ENCODE assay signal across 1 cellular context in genomic region chr1:230151924-230152468, GRCh38.
A peak's percentile ranks its signal among the peaks of the same experiment; 100 is the strongest.
TF ChIP-seq lines count a peak whose summit lies in the region.

No MANE protein-coding gene starts in this region.

TF ChIP-seq in K562, 482 proteins besides CTCF, POLR2A, EP300 and RAD21 (continued from another document):
- no peak for TF ChIP-seq THAP12 (CRISPR knock-in tag; IDR thresholded peaks at IDR 0.05)
- no peak for TF ChIP-seq CC2D1A (IDR thresholded peaks at IDR 0.05)
- peak; percentile 97 for TF ChIP-seq MECOM (CRISPR knock-in tag; IDR thresholded peaks at IDR 0.05)
- TF ChIP-seq POLR2AphosphoS5 (IDR thresholded peaks at IDR 0.05; ENCODE audit: control insufficient read depth, insufficient read depth, low read depth, low read length) = no peak
- TF ChIP-seq STAT5B (CRISPR knock-in tag; IDR thresholded peaks at IDR 0.05) = peak; percentile 79
- TF ChIP-seq CHCHD3 (CRISPR knock-in tag; IDR thresholded peaks at IDR 0.05) = no peak
- no peak for TF ChIP-seq ZNF282 (CRISPR knock-in tag; IDR thresholded peaks at IDR 0.05)
- TF ChIP-seq CXXC5 (CRISPR knock-in tag; IDR thresholded peaks at IDR 0.05) = peak; percentile 97
- TF ChIP-seq ZNF175 (CRISPR knock-in tag; IDR thresholded peaks at IDR 0.05; ENCODE audit: low read depth) = peak; percentile 98
- TF ChIP-seq ZNF609 (CRISPR knock-in tag; IDR thresholded peaks at IDR 0.05; ENCODE audit: borderline replicate concordance) = no peak
- no peak for TF ChIP-seq ZZZ3 (IDR thresholded peaks at IDR 0.05)
- peak in 1 of 3 experiments; percentile 48 for TF ChIP-seq YY1 (IDR thresholded peaks at IDR 0.05; ENCODE audit: borderline replicate concordance in 1 of 3, control insufficient read depth in 1 of 3, extremely low read depth in 1 of 3, insufficient read depth in 3 of 3, insufficient read length in 1 of 3, insufficient replicate concordance in 2 of 3, low read depth in 1 of 3, low read length in 2 of 3)
- TF ChIP-seq TRIM28 (IDR thresholded peaks at IDR 0.05) = no peak
- TF ChIP-seq PBX2 (CRISPR knock-in tag; IDR thresholded peaks at IDR 0.05; ENCODE audit: low read depth) = no peak
- peak; percentile 65 for TF ChIP-seq PBX2 (tag; conservative IDR thresholded peaks at IDR 0.05; ENCODE audit: low read depth)
- TF ChIP-seq RNF219 (CRISPR knock-in tag; IDR thresholded peaks at IDR 0.05) = peak; percentile 91
- no peak for TF ChIP-seq ZNF280A (IDR thresholded peaks at IDR 0.05; ENCODE audit: low read depth, partially characterized antibody)
- no peak for TF ChIP-seq HNRNPLL (IDR thresholded peaks at IDR 0.05; ENCODE audit: low read depth, low read length, poor library complexity, severe bottlenecking)
- peak; percentile 99 for TF ChIP-seq ZNF395 (CRISPR knock-in tag; IDR thresholded peaks at IDR 0.05)
- no peak for TF ChIP-seq SMAD2 (IDR thresholded peaks at IDR 0.05; ENCODE audit: low read depth, low read length)
- no peak for TF ChIP-seq E2F8 (IDR thresholded peaks at IDR 0.05; ENCODE audit: low read depth, partially characterized antibody)
- TF ChIP-seq BACH1 (tag; IDR thresholded peaks at IDR 0.05) = peak; percentile 91
- TF ChIP-seq PTBP1 (IDR thresholded peaks at IDR 0.05; ENCODE audit: low read depth, low read length) = no peak
- TF ChIP-seq CEBPB (tag; IDR thresholded peaks at IDR 0.05) = no peak; the same call in 1 of the 2 replicates
- no peak for TF ChIP-seq NBN (IDR thresholded peaks at IDR 0.05; ENCODE audit: low read depth)
- TF ChIP-seq RB1 (IDR thresholded peaks at IDR 0.05; ENCODE audit: low read depth) = no peak
- no peak; the same call in 1 of the 2 replicates for TF ChIP-seq DLX4 (CRISPR knock-in tag; IDR thresholded peaks at IDR 0.05)
- peak; percentile 98 for TF ChIP-seq ZNF76 (CRISPR knock-in tag; IDR thresholded peaks at IDR 0.05; ENCODE audit: borderline replicate concordance)
- TF ChIP-seq ZKSCAN3 (CRISPR knock-in tag; IDR thresholded peaks at IDR 0.05) = peak; percentile 72
- TF ChIP-seq ZNF253 (CRISPR knock-in tag; conservative IDR thresholded peaks at IDR 0.05) = 0 out of 2 replicates have a peak, but pooled peaks have one; percentile 67
- TF ChIP-seq SPI1 (IDR thresholded peaks at IDR 0.05; ENCODE audit: borderline replicate concordance, low read depth, low read length) = no peak
- TF ChIP-seq SUPT5H (IDR thresholded peaks at IDR 0.05) = no peak
- no peak for TF ChIP-seq SAP30 (IDR thresholded peaks at IDR 0.05; ENCODE audit: borderline replicate concordance, insufficient read depth, low read depth, low read length, poor library complexity, severe bottlenecking)
- no peak for TF ChIP-seq ZNF436 (CRISPR knock-in tag; IDR thresholded peaks at IDR 0.05)
- TF ChIP-seq ZNF780A (CRISPR knock-in tag; IDR thresholded peaks at IDR 0.05) = peak; percentile 53; the same call in 1 of the 2 replicates
- TF ChIP-seq TBP (optimal IDR thresholded peaks at IDR 0.05; ENCODE audit: low read depth, low read length) = no peak
- TF ChIP-seq RBM22 (IDR thresholded peaks at IDR 0.05; ENCODE audit: low read depth, low read length, poor library complexity, severe bottlenecking) = no peak
